Comparison of ENCODE assay signal across 14 cellular contexts in the genomic region with DNA sequence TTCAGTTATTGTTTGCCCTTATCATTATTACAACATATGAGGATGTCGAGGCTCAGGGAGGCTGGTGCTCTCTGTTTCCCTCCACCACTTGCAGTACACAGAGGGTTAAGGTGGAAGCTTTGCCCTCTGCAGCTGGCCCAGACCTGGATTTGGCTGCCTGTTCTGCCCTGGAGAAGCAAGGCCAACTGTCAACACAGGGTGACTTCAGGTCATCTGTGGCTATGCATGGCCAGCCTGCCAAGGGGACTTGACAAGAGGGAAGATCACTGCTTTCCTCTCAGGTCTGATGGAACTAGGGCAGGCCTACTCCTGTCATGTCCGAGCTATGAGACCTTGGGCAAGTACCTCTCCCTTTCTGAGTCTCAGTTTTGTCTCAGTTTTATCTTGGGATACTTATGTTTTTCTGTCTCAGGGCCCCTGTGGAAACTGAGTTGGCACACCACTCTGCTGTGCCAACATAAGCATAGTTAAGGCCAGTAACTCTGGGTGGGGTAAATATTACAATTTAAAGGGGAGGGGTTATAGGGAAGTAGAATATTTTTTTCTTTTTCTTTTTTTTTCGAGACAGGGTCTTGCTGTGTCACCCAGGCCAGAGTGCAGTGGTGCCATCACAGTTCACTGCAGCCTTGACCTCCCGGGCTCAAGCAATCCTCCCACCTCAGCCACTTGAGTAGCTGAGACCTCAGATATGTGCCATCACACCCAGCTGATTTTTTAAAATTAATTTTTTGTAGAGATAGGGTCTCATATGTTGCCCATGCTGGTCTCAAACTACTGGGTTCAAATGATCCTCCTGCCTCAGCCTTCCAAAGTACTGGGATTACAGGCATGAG. TPM values are rescaled to one million over a fixed set of nuclear protein-coding genes. Genes with fewer than 3 reads are reported as not detected.
DNase-seq lines count a peak whose midpoint lies in the region; ATAC-seq and TF ChIP-seq lines count a peak whose summit lies in the region.
"Had no signal": no experiment of that assay in that cellular context is flagged by ENCODE, and none has a peak within 500 bp of the region (broad histone marks: within the 10 kb centered on the region; RNA-seq: fewer than 3 reads in every experiment).

No MANE protein-coding gene starts in this region.

- no peak for TF ChIP-seq POLR2A in body of pancreas (IDR thresholded peaks at IDR 0.05)
- no peak for TF ChIP-seq POLR2A in thyroid gland (IDR thresholded peaks at IDR 0.05)

- H3K9me3 ChIP-seq in body of pancreas (no peaks in the 10 kb centered on the region), liver (ENCODE audit: control insufficient read depth in 4 of 4, low read length in 3 of 4) (no peaks in the 10 kb centered on the region), thyroid gland (no peaks in the 10 kb centered on the region)

- no peak overlapping the region for H3K4me3 ChIP-seq in body of pancreas
- H3K4me3 ChIP-seq in liver (ENCODE audit: low read depth in 1 of 3, low read length in 3 of 3): no peak overlapping the region
- no peak overlapping the region for H3K4me3 ChIP-seq in thyroid gland (replicated peaks in 1 of 3)
- H3K4me3 ChIP-seq: SK-N-MC had no signal

- peak overlapping the region; percentile 3 to 34 for H3K9ac ChIP-seq in liver (ENCODE audit: low read depth in 1 of 2, low read length in 2 of 2)

- WGBS in body of pancreas, 2 donors: 21 to 32% methylated on average over 4 of the region's 4 CpGs
- 28% methylated on average over 4 of the region's 4 CpGs for WGBS in liver
- 27 to 44% methylated on average over 4 of the region's 4 CpGs for WGBS in thyroid gland, 2 donors

- H3K4me1 ChIP-seq in body of pancreas (peaks cover 22% of the 10 kb centered on the region), liver (ENCODE audit: control insufficient read depth in 4 of 4, insufficient read depth in 4 of 4, low read length in 3 of 4) (peaks cover 11 to 53% (median 33%) of the 10 kb centered on the region in 4 donors), thyroid gland (peaks cover 35 to 37% of the 10 kb centered on the region in 2 donors)

- ATAC-seq in body of pancreas: peak; percentile 94

- H3K27me3 ChIP-seq in body of pancreas: no peaks in the 10 kb centered on the region
- H3K27me3 ChIP-seq in liver (ENCODE audit: control insufficient read depth in 4 of 4, insufficient read depth in 4 of 4, low read length in 3 of 4): no peaks in the 10 kb centered on the region
- no peaks in the 10 kb centered on the region for H3K27me3 ChIP-seq in thyroid gland

- H3K36me3 ChIP-seq in body of pancreas (replicated peaks in 1 of 2; ENCODE audit: insufficient read depth in 1 of 2, low read depth in 2 of 2) (no peaks in the 10 kb centered on the region), liver (ENCODE audit: control insufficient read depth in 4 of 4, insufficient read depth in 3 of 4, low read depth in 1 of 4, low read length in 3 of 4) (no peaks in the 10 kb centered on the region), thyroid gland (no peaks in the 10 kb centered on the region)

- TF ChIP-seq RAD21 in liver (IDR thresholded peaks at IDR 0.05): peak; percentile 5 to 52

- intact Hi-C loops in body of pancreas (cut with DNase I) (no loop called here), thyroid gland (cut with DNase I) (no loop called here)

- TF ChIP-seq CTCF in body of pancreas (IDR thresholded peaks at IDR 0.05) (no peak), liver (IDR thresholded peaks at IDR 0.05; ENCODE audit: low read depth, low read length, missing input control) (no peak), thyroid gland (IDR thresholded peaks at IDR 0.05) (no peak)

- H3K27ac ChIP-seq in body of pancreas: peak overlapping the region; percentile 58 to 77 (median 66)
- peak overlapping the region; percentile 87 to 95 for H3K27ac ChIP-seq in liver (ENCODE audit: low read depth in 1 of 2, low read length in 2 of 2)
- peak overlapping the region; percentile 84 to 91 (median 90) for H3K27ac ChIP-seq in thyroid gland
- H3K27ac ChIP-seq: 22Rv1, SK-N-MC had no signal

- DNase-seq in NCI-H2029 (lab: John Stamatoyannopoulos, UW) (peak; percentile 54), NCI-H2029 treated with DMSO at 0.1 percent for 48 hours (lab: John Stamatoyannopoulos, UW) (no peak), body of pancreas (peak; percentile 74 to 81 (median 77)), thyroid gland (peak; percentile 94 to 96), NCI-H510A (lab: John Stamatoyannopoulos, UW) (no peak), NCI-H1436 treated with DMSO at 0.1 percent for 48 hours (lab: John Stamatoyannopoulos, UW) (no peak), NCI-H2107 treated with DMSO at 0.1 percent for 48 hours (lab: John Stamatoyannopoulos, UW; ENCODE audit: unreplicated experiment) (no peak)
- DNase-seq: activated CD4-positive, CD25-positive, alpha-beta regulatory T cell; activated T-cell treated with anti-CD3 and anti-CD28 coated beads for 4 hours; NCI-H774 had no signal

TF ChIP-seq in liver, 16 proteins besides CTCF, POLR2A, EP300 and RAD21:
- TF ChIP-seq YY1 (IDR thresholded peaks at IDR 0.05) (peak; percentile 45), HNF4G (IDR thresholded peaks at IDR 0.05) (peak; percentile 64), FOXA1 (IDR thresholded peaks at IDR 0.05) (peak; percentile 89), SP1 (IDR thresholded peaks at IDR 0.05) (peak; percentile 89), GABPA (IDR thresholded peaks at IDR 0.05 in 1 of 2, conservative IDR thresholded peaks at IDR 0.05 in 1 of 2) (no peak), JUND (IDR thresholded peaks at IDR 0.05) (no peak), HNF4A (conservative IDR thresholded peaks at IDR 0.05) (peak; percentile 73 to 74), TAF1 (conservative IDR thresholded peaks at IDR 0.05) (no peak), FOXA2 (IDR thresholded peaks at IDR 0.05) (peak; percentile 84), EGR1 (IDR thresholded peaks at IDR 0.05; ENCODE audit: low read depth in 2 of 2) (peak in 1 of 2 donors; percentile 23), RXRA (IDR thresholded peaks at IDR 0.05) (peak; percentile 95 to 98), NR2F2 (IDR thresholded peaks at IDR 0.05) (peak; percentile 22)
- TF ChIP-seq, protein P1, sequence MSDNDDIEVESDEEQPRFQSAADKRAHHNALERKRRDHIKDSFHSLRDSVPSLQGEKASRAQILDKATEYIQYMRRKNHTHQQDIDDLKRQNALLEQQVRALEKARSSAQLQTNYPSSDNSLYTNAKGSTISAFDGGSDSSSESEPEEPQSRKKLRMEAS (IDR thresholded peaks at IDR 0.05): no peak
- TF ChIP-seq, protein P2, sequence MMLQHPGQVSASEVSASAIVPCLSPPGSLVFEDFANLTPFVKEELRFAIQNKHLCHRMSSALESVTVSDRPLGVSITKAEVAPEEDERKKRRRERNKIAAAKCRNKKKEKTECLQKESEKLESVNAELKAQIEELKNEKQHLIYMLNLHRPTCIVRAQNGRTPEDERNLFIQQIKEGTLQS (IDR thresholded peaks at IDR 0.05): peak; percentile 48
- TF ChIP-seq, protein P3, sequence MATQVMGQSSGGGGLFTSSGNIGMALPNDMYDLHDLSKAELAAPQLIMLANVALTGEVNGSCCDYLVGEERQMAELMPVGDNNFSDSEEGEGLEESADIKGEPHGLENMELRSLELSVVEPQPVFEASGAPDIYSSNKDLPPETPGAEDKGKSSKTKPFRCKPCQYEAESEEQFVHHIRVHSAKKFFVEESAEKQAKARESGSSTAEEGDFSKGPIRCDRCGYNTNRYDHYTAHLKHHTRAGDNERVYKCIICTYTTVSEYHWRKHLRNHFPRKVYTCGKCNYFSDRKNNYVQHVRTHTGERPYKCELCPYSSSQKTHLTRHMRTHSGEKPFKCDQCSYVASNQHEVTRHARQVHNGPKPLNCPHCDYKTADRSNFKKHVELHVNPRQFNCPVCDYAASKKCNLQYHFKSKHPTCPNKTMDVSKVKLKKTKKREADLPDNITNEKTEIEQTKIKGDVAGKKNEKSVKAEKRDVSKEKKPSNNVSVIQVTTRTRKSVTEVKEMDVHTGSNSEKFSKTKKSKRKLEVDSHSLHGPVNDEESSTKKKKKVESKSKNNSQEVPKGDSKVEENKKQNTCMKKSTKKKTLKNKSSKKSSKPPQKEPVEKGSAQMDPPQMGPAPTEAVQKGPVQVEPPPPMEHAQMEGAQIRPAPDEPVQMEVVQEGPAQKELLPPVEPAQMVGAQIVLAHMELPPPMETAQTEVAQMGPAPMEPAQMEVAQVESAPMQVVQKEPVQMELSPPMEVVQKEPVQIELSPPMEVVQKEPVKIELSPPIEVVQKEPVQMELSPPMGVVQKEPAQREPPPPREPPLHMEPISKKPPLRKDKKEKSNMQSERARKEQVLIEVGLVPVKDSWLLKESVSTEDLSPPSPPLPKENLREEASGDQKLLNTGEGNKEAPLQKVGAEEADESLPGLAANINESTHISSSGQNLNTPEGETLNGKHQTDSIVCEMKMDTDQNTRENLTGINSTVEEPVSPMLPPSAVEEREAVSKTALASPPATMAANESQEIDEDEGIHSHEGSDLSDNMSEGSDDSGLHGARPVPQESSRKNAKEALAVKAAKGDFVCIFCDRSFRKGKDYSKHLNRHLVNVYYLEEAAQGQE (IDR thresholded peaks at IDR 0.05): no peak
- TF ChIP-seq, protein P4, sequence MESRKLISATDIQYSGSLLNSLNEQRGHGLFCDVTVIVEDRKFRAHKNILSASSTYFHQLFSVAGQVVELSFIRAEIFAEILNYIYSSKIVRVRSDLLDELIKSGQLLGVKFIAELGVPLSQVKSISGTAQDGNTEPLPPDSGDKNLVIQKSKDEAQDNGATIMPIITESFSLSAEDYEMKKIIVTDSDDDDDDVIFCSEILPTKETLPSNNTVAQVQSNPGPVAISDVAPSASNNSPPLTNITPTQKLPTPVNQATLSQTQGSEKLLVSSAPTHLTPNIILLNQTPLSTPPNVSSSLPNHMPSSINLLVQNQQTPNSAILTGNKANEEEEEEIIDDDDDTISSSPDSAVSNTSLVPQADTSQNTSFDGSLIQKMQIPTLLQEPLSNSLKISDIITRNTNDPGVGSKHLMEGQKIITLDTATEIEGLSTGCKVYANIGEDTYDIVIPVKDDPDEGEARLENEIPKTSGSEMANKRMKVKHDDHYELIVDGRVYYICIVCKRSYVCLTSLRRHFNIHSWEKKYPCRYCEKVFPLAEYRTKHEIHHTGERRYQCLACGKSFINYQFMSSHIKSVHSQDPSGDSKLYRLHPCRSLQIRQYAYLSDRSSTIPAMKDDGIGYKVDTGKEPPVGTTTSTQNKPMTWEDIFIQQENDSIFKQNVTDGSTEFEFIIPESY (IDR thresholded peaks at IDR 0.05): peak; percentile 52

RNA-seq across cellular contexts. Expression of a gene that starts 2.4 kb away (rescaled TPM):
- total RNA-seq in body of pancreas (1 to 10 TPM in 1 of 2 donors, not detected in 1; 6.6 TPM), liver (10 to 100 TPM in 1 of 2 donors, not detected in 1; 30.9 TPM), thyroid gland (1 to 10 TPM in 2 of 4 donors, under 1 TPM in 1, not detected in 1; 0.67 to 7.2 (median 2.8) TPM)
- 10 to 100 TPM; 51.1 to 90.1 TPM for polyA plus RNA-seq in liver

RNA-seq across cellular contexts. Expression of a gene that starts 18.4 kb away (rescaled TPM):
- total RNA-seq in body of pancreas (10 to 100 TPM; 53.7 to 62.0 TPM), liver (100 to 1,000 TPM in 1 of 2 donors, 10 to 100 TPM in 1; 86.9 to 142 TPM), thyroid gland (100 to 1,000 TPM; 205 to 342 (median 228) TPM)
- polyA plus RNA-seq in liver: 100 to 1,000 TPM; 256 to 783 TPM

RNA-seq across cellular contexts. Expression of a gene that starts 38.2 kb away (rescaled TPM):
- total RNA-seq in body of pancreas (10 to 100 TPM in 1 of 2 donors, 1 to 10 TPM in 1; 7.6 to 12.2 TPM), liver (1 to 10 TPM in 1 of 2 donors, under 1 TPM in 1; 0.70 to 6.2 TPM), thyroid gland (10 to 100 TPM; 11.6 to 23.7 (median 14.4) TPM)
- 1 to 10 TPM; 7.2 to 7.3 TPM for polyA plus RNA-seq in liver
- total RNA-seq: mononuclear cell had no signal

Comparison
In these comparisons a context has a peak if more than half of its experiments do, and no peak if none do; other contexts are left out.
1. DNase-seq: peak in NCI-H2029 (single experiment), body of pancreas (4 of 4) and thyroid gland (2 of 2); none in NCI-H2029 treated with DMSO at 0.1 percent for 48 hours (single experiment), NCI-H510A (single experiment), NCI-H1436 treated with DMSO at 0.1 percent for 48 hours (single experiment) and NCI-H2107 treated with DMSO at 0.1 percent for 48 hours (single experiment).
2. Peak in every context shown above with its lines, with median percentiles within 50 percentile points of each other: H3K27ac ChIP-seq.